In the genomic region with DNA sequence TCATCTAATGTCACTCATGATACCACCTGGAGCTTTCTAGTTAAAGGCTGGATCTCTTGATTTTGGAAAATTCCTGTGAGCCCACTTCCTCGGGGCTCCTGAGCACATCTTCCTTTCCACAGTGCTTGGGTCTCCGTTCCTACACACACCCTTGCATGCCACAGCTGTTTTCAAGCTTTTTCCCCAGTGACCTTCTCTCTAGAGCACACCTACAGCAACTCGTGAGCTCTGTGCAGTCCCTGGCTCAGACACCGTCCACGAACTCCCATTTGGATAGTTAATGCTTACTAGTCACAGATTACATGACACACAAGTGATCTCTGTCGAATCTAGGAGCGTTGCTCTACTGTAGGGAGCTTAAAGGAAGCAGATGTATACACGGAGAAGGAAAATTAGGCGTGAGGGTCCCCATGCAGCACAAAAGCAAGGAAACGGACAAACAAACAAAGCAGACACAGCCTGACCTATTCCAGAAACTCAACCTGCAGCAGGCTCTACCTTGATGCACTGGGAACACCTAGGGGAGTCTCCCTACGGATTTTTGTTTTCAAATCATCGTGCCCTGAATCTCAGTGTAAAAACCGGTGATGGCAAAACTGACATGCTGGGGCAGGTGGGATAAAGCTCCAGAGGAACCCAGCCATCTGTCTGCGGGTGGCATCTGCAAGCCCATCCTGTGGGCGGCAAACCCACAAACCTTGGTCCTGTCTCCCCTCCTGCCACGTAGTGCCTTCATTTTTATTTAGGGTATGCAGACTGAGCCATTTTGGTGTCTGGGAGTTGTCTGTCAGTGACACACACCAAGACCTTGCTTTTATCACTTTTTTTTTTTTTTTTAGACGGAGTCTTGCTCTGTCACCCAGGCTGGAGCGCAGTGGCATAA, we compare ENCODE assay signal across 33 cellular contexts.
DNase-seq lines count a peak whose midpoint lies in the region; ATAC-seq, FAIRE-seq and TF ChIP-seq lines count a peak whose summit lies in the region.
"Had no signal": no experiment of that assay in that cellular context is flagged by ENCODE, and none has a peak within 500 bp of the region (broad histone marks: within the 10 kb centered on the region; RNA-seq: fewer than 3 reads in every experiment).

No MANE protein-coding gene starts in this region.

- H2AFZ ChIP-seq in keratinocyte (ENCODE audit: control insufficient read depth, low read length) (no peak overlapping the region), smooth muscle cell (ENCODE audit: low read depth) (no peak overlapping the region)

- no peaks in the 10 kb centered on the region for H3K9me3 ChIP-seq in keratinocyte (ENCODE audit: control insufficient read depth, low read depth, low read length)
- no peaks in the 10 kb centered on the region for H3K9me3 ChIP-seq in smooth muscle cell (replicated peaks; ENCODE audit: low read depth)
- H3K9me3 ChIP-seq: left lung, MG63 had no signal

- H3K4me3 ChIP-seq in keratinocyte (ENCODE audit: control insufficient read depth in 2 of 3, extremely low read depth in 1 of 3, insufficient read depth in 2 of 3, low read depth in 1 of 3, low read length in 3 of 3) (no peak overlapping the region), smooth muscle cell (no peak overlapping the region)
- H3K4me3 ChIP-seq: left lung, MG63 had no signal

- H3F3A ChIP-seq in smooth muscle cell (ENCODE audit: low read depth) = peaks cover 47% of the 10 kb centered on the region

- intact Hi-C loops in activated CD4-positive, alpha-beta T cell treated with anti-CD3 and anti-CD28 coated beads for 36 hours (cut with DNase I, micrococcal nuclease) = no loop called here

- CTCF ChIA-PET in activated CD4-positive, alpha-beta T cell treated with anti-CD3 and anti-CD28 coated beads for 36 hours (lab: Charles Lee) = no interaction called here

- H3K4me2 ChIP-seq in keratinocyte (ENCODE audit: control insufficient read depth, extremely low read depth, insufficient read depth, low read depth, low read length) = no peak overlapping the region
- no peak overlapping the region for H3K4me2 ChIP-seq in smooth muscle cell

- 72% methylated on average over 18 of the region's 18 CpGs for WGBS in smooth muscle cell (ENCODE audit: low lambda C conversion rate)

- H3K4me1 ChIP-seq in keratinocyte (ENCODE audit: control insufficient read depth, extremely low read depth, insufficient read depth, low read length) = peaks cover 16% of the 10 kb centered on the region
- peaks cover 3% of the 10 kb centered on the region for H3K4me1 ChIP-seq in smooth muscle cell (ENCODE audit: low read depth)

- H3K27me3 ChIP-seq in keratinocyte (ENCODE audit: control insufficient read depth, extremely low read depth, insufficient read depth, low read length) (no peaks in the 10 kb centered on the region), smooth muscle cell (ENCODE audit: low read depth) (no peaks in the 10 kb centered on the region)
- H3K27me3 ChIP-seq: left lung, MG63 had no signal

- H4K20me1 ChIP-seq in keratinocyte (ENCODE audit: control insufficient read depth, extremely low read depth, insufficient read depth, low read length) = peaks cover 77% of the 10 kb centered on the region
- H4K20me1 ChIP-seq in smooth muscle cell (ENCODE audit: low read depth) = peaks cover 100% of the 10 kb centered on the region

- H3K36me3 Mint-ChIP-seq in activated CD4-positive, alpha-beta T cell treated with anti-CD3 and anti-CD28 coated beads for 36 hours (ENCODE audit: low read depth) = peaks cover 63% of the 10 kb centered on the region

- H3K79me2 ChIP-seq in keratinocyte (ENCODE audit: control insufficient read depth, insufficient read depth, low read length) (peaks cover 99% of the 10 kb centered on the region), smooth muscle cell (ENCODE audit: low read depth) (peaks cover 99% of the 10 kb centered on the region)

- H3K36me3 ChIP-seq in keratinocyte (ENCODE audit: control insufficient read depth in 2 of 2, extremely low read depth in 1 of 2, insufficient read depth in 2 of 2, low read length in 2 of 2) = peaks cover 55 to 73% of the 10 kb centered on the region in 2 experiments
- peaks cover 35% of the 10 kb centered on the region for H3K36me3 ChIP-seq in smooth muscle cell (ENCODE audit: low read depth)

- H3K27me3 Mint-ChIP-seq in activated CD4-positive, alpha-beta T cell treated with anti-CD3 and anti-CD28 coated beads for 36 hours = no peaks in the 10 kb centered on the region
- H3K27me3 Mint-ChIP-seq: CD4-positive, CD25-positive, alpha-beta regulatory T cell; naive B cell had no signal

- no peaks in the 10 kb centered on the region for H3K9me3 Mint-ChIP-seq in activated CD4-positive, alpha-beta T cell treated with anti-CD3 and anti-CD28 coated beads for 36 hours (ENCODE audit: low read depth)
- H3K9me3 Mint-ChIP-seq: naive B cell had no signal

- ATAC-seq in activated CD4-positive, alpha-beta T cell treated with anti-CD3 and anti-CD28 coated beads for 36 hours = no peak
- ATAC-seq in HG03439 (IDR thresholded peaks at IDR 0.05; ENCODE audit: unreplicated experiment) = no peak
- ATAC-seq: left lung had no signal

- no peak overlapping the region for H3K4me3 Mint-ChIP-seq in activated CD4-positive, alpha-beta T cell treated with anti-CD3 and anti-CD28 coated beads for 36 hours

- TF ChIP-seq CTCF in keratinocyte (optimal IDR thresholded peaks at IDR 0.05 in 1 of 3, IDR thresholded peaks at IDR 0.05 in 1 of 3, conservative IDR thresholded peaks at IDR 0.05 in 1 of 3; ENCODE audit: extremely low read depth in 1 of 3, insufficient read depth in 2 of 3, low read length in 3 of 3) (no peak), smooth muscle cell (IDR thresholded peaks at IDR 0.05; ENCODE audit: borderline replicate concordance, insufficient read depth, poor library complexity, severe bottlenecking) (no peak)

- dilution Hi-C loops in keratinocyte (cut with MboI; ENCODE audit: extremely low pct_ligation_motif_present, low sequenced_read_pairs) = no loop called here

- H3K27ac ChIP-seq in keratinocyte (ENCODE audit: control insufficient read depth, insufficient read depth, low read length) (no peak overlapping the region), smooth muscle cell (ENCODE audit: low read depth) (peak overlapping the region; percentile 55)
- H3K27ac ChIP-seq: VCaP had no signal

- POLR2A ChIA-PET in activated CD4-positive, alpha-beta T cell treated with anti-CD3 and anti-CD28 coated beads for 36 hours (lab: Charles Lee) = interaction anchor here (0.6 kb wide), 1 partner anchor 176 kb away, joined by 3 read pairs; no protein-coding TSS in a partner anchor

- H3K9me1 ChIP-seq in keratinocyte (ENCODE audit: control insufficient read depth, extremely low read depth, insufficient read depth, low read length) = peaks cover 10% of the 10 kb centered on the region

- H3K4me1 Mint-ChIP-seq in activated CD4-positive, alpha-beta T cell treated with anti-CD3 and anti-CD28 coated beads for 36 hours = peaks cover 52% of the 10 kb centered on the region

- no peak for DNase-seq in activated CD4-positive, alpha-beta T cell treated with anti-CD3 and anti-CD28 coated beads for 36 hours
- DNase-seq in activated CD4-positive, alpha-beta T cell treated with anti-CD3 and anti-CD28 coated beads, Interleukin-2, amount 50 U/mL, for 1 hour = no peak
- DNase-seq in NCI-H2171 treated with DMSO at 0.1 percent for 48 hours (lab: John Stamatoyannopoulos, UW) (peak; percentile 73), keratinocyte (ENCODE audit: low read depth, low spot score) (no peak), smooth muscle cell (lab: John Stamatoyannopoulos, UW; ENCODE audit: unreplicated experiment) (no peak), epidermal melanocyte (ENCODE audit: insufficient read length, low spot score) (no peak), nucleus accumbens (lab: John Stamatoyannopoulos, UW) (no peak)
- DNase-seq: 8988T; activated CD4-positive, alpha-beta T cell treated with anti-CD3 and anti-CD28 coated beads for 4 hours; activated effector memory CD4-positive, alpha-beta T cell treated with anti-CD3 and anti-CD28 coated beads, Interleukin-2, amount 50 U/mL, for 16 hours; CD4-positive, CD25-positive, alpha-beta regulatory T cell; central memory CD4-positive, alpha-beta T cell; cortex of kidney; effector memory CD4-positive, alpha-beta T cell; EL; KG1; left lung; mesendoderm; MG63; naive B cell; NCI-H1105; NCI-H1930; NCI-H748 treated with DMSO at 0.1 percent for 48 hours; small intestine; stimulated activated naive CD4-positive, alpha-beta T cell treated with Interleukin-2 at 50 U/mL for 16 hours; SW 1271; T1000 had no signal

- H3K27ac Mint-ChIP-seq in activated CD4-positive, alpha-beta T cell treated with anti-CD3 and anti-CD28 coated beads for 36 hours = peak overlapping the region; percentile 61

- FAIRE-seq in keratinocyte (lab: Jason Lieb, UNC) = peak; percentile 5
- FAIRE-seq: GM18507, H54, islet of Langerhans, RCC 7860, small intestine had no signal

- no peak overlapping the region for H3K9ac ChIP-seq in keratinocyte (ENCODE audit: control insufficient read depth, extremely low read depth, insufficient read depth, low read length)
- no peak overlapping the region for H3K9ac ChIP-seq in smooth muscle cell (ENCODE audit: low read depth)
